ENCODE assay signal across 10 cellular contexts in genomic region chr17:41777157-41777578, GRCh38. TPM values are rescaled to one million over a fixed set of nuclear protein-coding genes. Genes with fewer than 3 reads are reported as not detected.
DNase-seq lines count a peak whose midpoint lies in the region; ATAC-seq and TF ChIP-seq lines count a peak whose summit lies in the region.
"Had no signal": no experiment of that assay in that cellular context is flagged by ENCODE, and none has a peak within 500 bp of the region (broad histone marks: within the 10 kb centered on the region; RNA-seq: fewer than 3 reads in every experiment).

No MANE protein-coding gene starts in this region.

- intact Hi-C loops in cardiac septum (cut with DNase I), result loop anchor here (1.0 kb wide), 2 partner anchors 15 to 24 kb away; no protein-coding TSS in a partner anchor
- intact Hi-C loops in prostate gland (cut with DNase I), result no loop called here

- peaks cover 56% of the 10 kb centered on the region for H3K4me1 ChIP-seq in prostate gland (replicated peaks)

- DNase-seq in COLO668 (lab: John Stamatoyannopoulos, UW; ENCODE audit: unreplicated experiment) (peak; percentile 56), cardiac septum (ENCODE audit: low spot score) (peak; percentile 88), prostate gland (ENCODE audit: low spot score) (no peak), NCI-H2029 treated with DMSO at 0.1 percent for 48 hours (lab: John Stamatoyannopoulos, UW) (no peak)
- no peak for DNase-seq in activated CD4-positive, CD25-positive, alpha-beta regulatory T cell treated with anti-CD3 and anti-CD28 coated beads, Interleukin-2, amount 50 U/mL, for 72 hours
- DNase-seq: effector CD8-positive, alpha-beta T cell; stimulated activated CD4-positive, alpha-beta T cell treated with anti-CD3 and anti-CD28 coated beads, Interleukin-4, amount 100 ng/mL, for 1 hour had no signal

- no peak overlapping the region for H3K4me3 ChIP-seq in prostate gland

- ATAC-seq in SK-N-SH treated with all-trans-retinoic acid at 6 μM for 48 hours, result peak; percentile 76
- ATAC-seq in GM21619 (IDR thresholded peaks at IDR 0.05; ENCODE audit: unreplicated experiment), result no peak
- ATAC-seq in HG02852 (IDR thresholded peaks at IDR 0.05; ENCODE audit: unreplicated experiment), result no peak

- H3K27me3 ChIP-seq in prostate gland (replicated peaks; ENCODE audit: insufficient read depth), result no peaks in the 10 kb centered on the region

- peak in 2 of 4 experiments; percentile 44 for TF ChIP-seq CTCF in prostate gland (IDR thresholded peaks at IDR 0.05)

- WGBS in prostate gland, result 35% methylated on average over 4 of the region's 4 CpGs

- H3K27ac ChIP-seq in prostate gland, result peak overlapping the region; percentile 83 to 88

- no peak for TF ChIP-seq POLR2A in prostate gland (IDR thresholded peaks at IDR 0.05)

- no peaks in the 10 kb centered on the region for H3K9me3 ChIP-seq in prostate gland

- H3K36me3 ChIP-seq in prostate gland, result no peaks in the 10 kb centered on the region

TF ChIP-seq in SK-N-SH treated with all-trans-retinoic acid at 6 μM for 48 hours, 23 proteins besides CTCF, POLR2A, EP300 and RAD21:
- TF ChIP-seq TSHZ2 (CRISPR knock-in tag; IDR thresholded peaks at IDR 0.05) (0 out of 2 replicates have a peak, but pooled peaks have one; percentile 16), GLIS3 (CRISPR knock-in tag; IDR thresholded peaks at IDR 0.05) (0 out of 2 replicates have a peak, but pooled peaks have one; percentile 44), ZFP30 (CRISPR knock-in tag; IDR thresholded peaks at IDR 0.05) (no peak)

RNA-seq across cellular contexts. Expression of gene JUP, which starts 9.3 kb away (rescaled TPM):
- total RNA-seq in cardiac septum, result 150 TPM
- 100 to 1,000 TPM; 146 to 266 TPM for total RNA-seq in prostate gland

RNA-seq across cellular contexts. Expression of gene P3H4, which starts 34.6 kb away (rescaled TPM):
- total RNA-seq in cardiac septum (5.1 TPM), prostate gland (10 to 100 TPM; 15.8 to 19.6 TPM)

RNA-seq across cellular contexts. Expression of gene FKBP10, which starts 35.6 kb away (rescaled TPM):
- total RNA-seq in cardiac septum (17.7 TPM), prostate gland (10 to 100 TPM; 24.5 to 50.2 TPM)

RNA-seq across cellular contexts. Expression of gene HAP1, which starts 42.7 kb away (rescaled TPM):
- 0.08 TPM for total RNA-seq in cardiac septum
- total RNA-seq in prostate gland, result 1 to 10 TPM in 1 of 2 donors, under 1 TPM in 1; 0.55 to 3.6 TPM

RNA-seq across cellular contexts. Expression of gene NT5C3B, which starts 58.9 kb away (rescaled TPM):
- total RNA-seq in cardiac septum (22.8 TPM), prostate gland (10 to 100 TPM; 53.9 to 67.2 TPM)

Comparison
In these comparisons a context has a peak if more than half of its experiments do, and no peak if none do; other contexts are left out.
1. DNase-seq: peak in COLO668 (single experiment) and cardiac septum (single experiment); none in prostate gland (single experiment), NCI-H2029 treated with DMSO at 0.1 percent for 48 hours (single experiment) and activated CD4-positive, CD25-positive, alpha-beta regulatory T cell treated with anti-CD3 and anti-CD28 coated beads, Interleukin-2, amount 50 U/mL, for 72 hours (single experiment).